Comparison of ENCODE assay signal across 2 cellular contexts in genomic region chr22:22018825-22019658, GRCh38.
TF ChIP-seq lines count a peak whose summit lies in the region.

No MANE protein-coding gene starts in this region.

TF ChIP-seq in GM23338, 12 proteins besides CTCF, POLR2A, EP300 and RAD21:
- no peak for TF ChIP-seq ETS1 (IDR thresholded peaks at IDR 0.05)

TF ChIP-seq in K562, 482 proteins besides CTCF, POLR2A, EP300 and RAD21 (continues in another document):
- TF ChIP-seq KLF10 (CRISPR knock-in tag; IDR thresholded peaks at IDR 0.05), result no peak
- TF ChIP-seq ADNP (tag; IDR thresholded peaks at IDR 0.05), result no peak; the same call in 1 of the 2 replicates
- peak; percentile 77; the same call in 1 of the 2 replicates for TF ChIP-seq ZNF165 (CRISPR knock-in tag; IDR thresholded peaks at IDR 0.05; ENCODE audit: borderline replicate concordance)
- no peak for TF ChIP-seq POLR3G (IDR thresholded peaks at IDR 0.05; ENCODE audit: extremely low read depth, insufficient read length, insufficient replicate concordance)
- TF ChIP-seq MLX (CRISPR knock-in tag; conservative IDR thresholded peaks at IDR 0.05), result no peak
- TF ChIP-seq CBX1 (IDR thresholded peaks at IDR 0.05; ENCODE audit: low read depth), result no peak
- TF ChIP-seq ZFPM2 (CRISPR knock-in tag; IDR thresholded peaks at IDR 0.05), result no peak
- peak; percentile 43; the same call in 1 of the 2 replicates for TF ChIP-seq HOMEZ (CRISPR knock-in tag; IDR thresholded peaks at IDR 0.05)
- TF ChIP-seq ZNF609 (CRISPR knock-in tag; IDR thresholded peaks at IDR 0.05; ENCODE audit: borderline replicate concordance), result no peak
- TF ChIP-seq IRF9 (tag; IDR thresholded peaks at IDR 0.05), result no peak
- no peak for TF ChIP-seq SNIP1 (IDR thresholded peaks at IDR 0.05; ENCODE audit: low read depth)
- no peak for TF ChIP-seq SAFB (IDR thresholded peaks at IDR 0.05; ENCODE audit: borderline replicate concordance, low read depth, low read length)
- no peak for TF ChIP-seq RBM15 (IDR thresholded peaks at IDR 0.05; ENCODE audit: insufficient read depth, low read length)
- no peak for TF ChIP-seq ZNF589 (CRISPR knock-in tag; IDR thresholded peaks at IDR 0.05; ENCODE audit: low read depth)
- no peak for TF ChIP-seq ZFP1 (CRISPR knock-in tag; IDR thresholded peaks at IDR 0.05)
- TF ChIP-seq TARDBP (IDR thresholded peaks at IDR 0.05), result no peak
- no peak for TF ChIP-seq TRIM28 (IDR thresholded peaks at IDR 0.05)
- no peak for TF ChIP-seq HDAC6 (IDR thresholded peaks at IDR 0.05; ENCODE audit: low read depth, low read length)
- TF ChIP-seq NFE2 (IDR thresholded peaks at IDR 0.05; ENCODE audit: low read depth), result no peak
- TF ChIP-seq ZNF717 (CRISPR knock-in tag; IDR thresholded peaks at IDR 0.05), result no peak
- no peak for TF ChIP-seq KAT7 (CRISPR knock-in tag; IDR thresholded peaks at IDR 0.05; ENCODE audit: borderline replicate concordance)
- TF ChIP-seq ZC3H11A (IDR thresholded peaks at IDR 0.05; ENCODE audit: low read depth, low read length), result no peak
- no peak for TF ChIP-seq PATZ1 (CRISPR knock-in tag; IDR thresholded peaks at IDR 0.05; ENCODE audit: borderline replicate concordance)
- no peak for TF ChIP-seq KDM1A (IDR thresholded peaks at IDR 0.05)
- no peak for TF ChIP-seq CBX3 (IDR thresholded peaks at IDR 0.05; ENCODE audit: borderline replicate concordance in 1 of 2, low read length in 2 of 2)
- no peak for TF ChIP-seq SMARCA4 (IDR thresholded peaks at IDR 0.05)
- TF ChIP-seq AFF1 (IDR thresholded peaks at IDR 0.05; ENCODE audit: low read depth in 1 of 2, partially characterized antibody in 2 of 2), result no peak
- TF ChIP-seq ARID3B (CRISPR knock-in tag; IDR thresholded peaks at IDR 0.05; ENCODE audit: borderline replicate concordance), result 0 out of 2 replicates have a peak, but pooled peaks have one; percentile 48
- TF ChIP-seq ZNF277 (CRISPR knock-in tag; IDR thresholded peaks at IDR 0.05; ENCODE audit: borderline replicate concordance), result peak; percentile 53
- no peak for TF ChIP-seq EHMT2 (IDR thresholded peaks at IDR 0.05)
- TF ChIP-seq ZNF324 (CRISPR knock-in tag; IDR thresholded peaks at IDR 0.05), result no peak
- no peak for TF ChIP-seq PBX2 (CRISPR knock-in tag; IDR thresholded peaks at IDR 0.05; ENCODE audit: low read depth)
- no peak for TF ChIP-seq PBX2 (tag; conservative IDR thresholded peaks at IDR 0.05; ENCODE audit: low read depth)
- TF ChIP-seq BRD9 (IDR thresholded peaks at IDR 0.05; ENCODE audit: low read depth, partially characterized antibody), result no peak
- no peak for TF ChIP-seq DNMT1 (IDR thresholded peaks at IDR 0.05)
- TF ChIP-seq ZNF224 (CRISPR knock-in tag; IDR thresholded peaks at IDR 0.05), result no peak
- TF ChIP-seq BCL6 (CRISPR knock-in tag; IDR thresholded peaks at IDR 0.05), result no peak
- TF ChIP-seq ETV6 (IDR thresholded peaks at IDR 0.05; ENCODE audit: borderline replicate concordance in 1 of 2, low read depth in 2 of 2, low read length in 1 of 2), result no peak
- TF ChIP-seq ETV6 (CRISPR knock-in tag; IDR thresholded peaks at IDR 0.05; ENCODE audit: borderline replicate concordance), result no peak
- TF ChIP-seq ELK1 (CRISPR knock-in tag; IDR thresholded peaks at IDR 0.05), result no peak
- TF ChIP-seq JUNB (CRISPR knock-in tag; conservative IDR thresholded peaks at IDR 0.05), result no peak
